In the genomic region with DNA sequence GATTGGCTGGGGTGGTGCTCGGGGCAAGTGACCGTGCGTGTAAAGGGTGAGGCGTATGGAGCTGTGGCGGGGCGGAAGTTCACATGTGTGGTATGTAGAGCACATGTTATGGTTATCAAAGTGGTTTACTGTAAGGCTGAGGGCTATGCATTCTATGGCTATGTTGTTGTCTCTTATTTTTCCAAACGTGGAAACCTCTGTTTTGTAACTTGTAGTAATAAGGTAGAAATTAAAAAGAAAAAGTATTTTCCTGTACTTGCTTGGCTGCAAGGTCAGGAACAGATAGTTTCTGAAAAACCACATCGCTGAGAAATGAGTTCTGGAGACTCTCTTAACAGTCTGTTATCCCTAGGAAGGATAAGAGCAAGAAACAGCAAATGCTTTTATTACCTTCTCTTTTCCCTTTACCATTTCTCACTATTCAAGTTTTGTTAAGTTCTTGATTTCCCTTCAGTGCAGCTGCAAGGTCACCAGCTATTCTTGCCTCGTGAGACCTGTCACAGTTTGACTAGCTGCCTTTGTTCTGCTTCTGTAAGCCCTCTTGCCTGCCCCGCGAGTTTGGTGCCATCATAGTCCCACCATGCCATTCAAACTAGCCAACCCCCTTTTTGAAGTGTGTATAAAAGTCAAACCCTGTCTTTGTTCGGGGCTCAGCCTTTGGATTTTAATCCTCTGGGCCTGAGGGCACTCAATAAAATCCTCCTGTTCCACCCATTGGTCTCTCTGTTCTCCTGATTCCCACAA, we compare ENCODE assay signal across 8 cellular contexts. TPM values are rescaled to one million over a fixed set of nuclear protein-coding genes. Genes with fewer than 3 reads are reported as not detected.
A peak's percentile ranks its signal among the peaks of the same experiment; 100 is the strongest.
DNase-seq lines count a peak whose midpoint lies in the region; ATAC-seq and TF ChIP-seq lines count a peak whose summit lies in the region.

No MANE protein-coding gene starts in this region.

- no peak overlapping the region for H2AK5ac ChIP-seq in mesenchymal stem cell (ENCODE audit: low read length, severe bottlenecking)

- H3K36me3 ChIP-seq in mesenchymal stem cell (ENCODE audit: control insufficient read depth in 1 of 2, insufficient read depth in 2 of 2, low read depth in 1 of 2, low read length in 2 of 2) (no peaks in the 10 kb centered on the region), thymus (ENCODE audit: control insufficient read depth, insufficient read depth) (no peaks in the 10 kb centered on the region)

- no peaks in the 10 kb centered on the region for H3K9me3 ChIP-seq in mesenchymal stem cell (ENCODE audit: control insufficient read depth, low read length)
- H3K9me3 ChIP-seq in thymus (ENCODE audit: control insufficient read depth), result no peaks in the 10 kb centered on the region

- H2AFZ ChIP-seq in mesenchymal stem cell (ENCODE audit: low read depth, low read length), result peak overlapping the region; percentile 30

- peak overlapping the region; percentile 98 to 100 for H3K18ac ChIP-seq in mesenchymal stem cell (ENCODE audit: low read depth in 1 of 2, low read length in 2 of 2)

- peaks cover 6% of the 10 kb centered on the region for H3K36me3 Mint-ChIP-seq in T-cell

- H3K27me3 ChIP-seq in mesenchymal stem cell (ENCODE audit: control insufficient read depth in 1 of 2, insufficient read depth in 1 of 2, low read length in 2 of 2) (no peaks in the 10 kb centered on the region), thymus (ENCODE audit: control insufficient read depth, insufficient read depth) (no peaks in the 10 kb centered on the region)

- POLR2A ChIA-PET in T-cell (lab: Charles Lee), result interaction anchor here in 1 of 2 donors (0.5 to 1.1 kb wide), 6 partner anchors 9 to 1302 kb away, joined by 3 to 15 read pairs (median 4); partner anchors contain the start of gene RNU1-1

- H3K23ac ChIP-seq in mesenchymal stem cell (ENCODE audit: low read length in 2 of 2), result no peak overlapping the region

- H2BK120ac ChIP-seq in mesenchymal stem cell (ENCODE audit: low read depth, low read length), result peak overlapping the region; percentile 90

- CTCF ChIA-PET in T-cell (lab: Charles Lee), result interaction anchor here in 1 of 2 donors (0.6 kb wide), 1 partner anchor 10 kb away, joined by 3 read pairs; no protein-coding TSS in a partner anchor

- peaks cover 29 to 45% (median 41%) of the 10 kb centered on the region in 3 donors for H3K4me1 Mint-ChIP-seq in T-cell

- peak overlapping the region; percentile 83 to 84 for H2BK12ac ChIP-seq in mesenchymal stem cell (ENCODE audit: low read length in 2 of 2)

- H3K4ac ChIP-seq in mesenchymal stem cell (ENCODE audit: low read depth in 1 of 2, low read length in 2 of 2), result peak overlapping the region; percentile 88 to 95

- H3K27me3 Mint-ChIP-seq in T-cell, result no peaks in the 10 kb centered on the region

- H3K14ac ChIP-seq in mesenchymal stem cell (ENCODE audit: low read length in 2 of 2), result peak overlapping the region in 1 of 2 experiments; percentile 95

- peak overlapping the region; percentile 100 for H2BK5ac ChIP-seq in mesenchymal stem cell (ENCODE audit: low read depth, low read length, poor library complexity, severe bottlenecking)

- ATAC-seq in GM18502 (IDR thresholded peaks at IDR 0.05; ENCODE audit: poor library complexity, unreplicated experiment), result peak; percentile 79
- peak; percentile 64 for ATAC-seq in HG02763 (IDR thresholded peaks at IDR 0.05; ENCODE audit: unreplicated experiment)
- ATAC-seq in T-cell (replicated peaks in 1 of 4), result peak; percentile 77 to 84 (median 80)

- H3K4me3 Mint-ChIP-seq in T-cell, result no peak overlapping the region

- DNase-seq in AG10803 (ENCODE audit: low read depth) (peak; percentile 91), NCI-H1105 (lab: John Stamatoyannopoulos, UW) (peak; percentile 76), T-cell (peak in 5 of 34 experiments; percentile 20 to 48 (median 42)), mesenchymal stem cell (peak; percentile 96)
- peak; percentile 31 for DNase-seq in effector CD8-positive, alpha-beta T cell (lab: John Stamatoyannopoulos, UW)

- peak overlapping the region; percentile 99 for H4K91ac ChIP-seq in mesenchymal stem cell (ENCODE audit: low read length)

- no peaks in the 10 kb centered on the region for H3K79me1 ChIP-seq in mesenchymal stem cell (replicated peaks; ENCODE audit: low read length, poor library complexity, severe bottlenecking)

- 9% methylated on average over 12 of the region's 12 CpGs for WGBS in mesenchymal stem cell
- 8% methylated on average over 12 of the region's 12 CpGs for WGBS in thymus

- H3K4me2 ChIP-seq in mesenchymal stem cell (ENCODE audit: low read length, poor library complexity, severe bottlenecking), result peak overlapping the region; percentile 91

- peak overlapping the region; percentile 96 for H3K9ac ChIP-seq in mesenchymal stem cell (ENCODE audit: low read length)

- TF ChIP-seq CTCF in AG10803 (conservative IDR thresholded peaks at IDR 0.05; ENCODE audit: low read length), result no peak

- peak overlapping the region; percentile 62 for H3K4me3 ChIP-seq in AG10803 (ENCODE audit: low read length)
- peak overlapping the region in 1 of 2 experiments; percentile 84 for H3K4me3 ChIP-seq in mesenchymal stem cell (ENCODE audit: insufficient read depth in 1 of 2, low read depth in 1 of 2, low read length in 2 of 2)
- H3K4me3 ChIP-seq in thymus (ENCODE audit: low read length), result peak overlapping the region; percentile 40

- H4K8ac ChIP-seq in mesenchymal stem cell (ENCODE audit: low read length), result peak overlapping the region; percentile 95

- no peak overlapping the region for H3K27ac Mint-ChIP-seq in T-cell

- peaks cover 0 to 6% (median 0%) of the 10 kb centered on the region in 3 donors for H3K9me3 Mint-ChIP-seq in T-cell

- H3K27ac ChIP-seq in mesenchymal stem cell (ENCODE audit: low read length, poor library complexity, severe bottlenecking) (peak overlapping the region; percentile 96), thymus (ENCODE audit: low read depth) (peak overlapping the region; percentile 99)

- H2BK15ac ChIP-seq in mesenchymal stem cell (ENCODE audit: low read depth, poor library complexity, severe bottlenecking), result no peak overlapping the region

- peaks cover 5% of the 10 kb centered on the region for H3K4me1 ChIP-seq in mesenchymal stem cell (ENCODE audit: control insufficient read depth, insufficient read depth, low read depth, low read length)
- peaks cover 7% of the 10 kb centered on the region for H3K4me1 ChIP-seq in thymus (ENCODE audit: control insufficient read depth, insufficient read depth, low read length)

RNA-seq across cellular contexts. Expression of gene RNU1-2, which starts 9.5 kb away (rescaled TPM):
- total RNA-seq in T-cell, result 1,000 to 10,000 TPM; 2,148 to 4,743 (median 3,650) TPM
- polyA plus RNA-seq in mesenchymal stem cell (2013, experiment 1 of 2), result not detected
- polyA plus RNA-seq in mesenchymal stem cell (2013, experiment 2 of 2), result not detected
- polyA plus RNA-seq in thymus, result not detected

RNA-seq across cellular contexts. Expression of gene CROCC, which starts 16.4 kb away (rescaled TPM):
- total RNA-seq in T-cell, result 100 to 1,000 TPM in 1 of 5 donors, 10 to 100 TPM in 4; 59.3 to 104 (median 86.4) TPM
- 7.4 TPM for polyA plus RNA-seq in mesenchymal stem cell (2013, experiment 1 of 2)
- 6.9 TPM for polyA plus RNA-seq in mesenchymal stem cell (2013, experiment 2 of 2)
- 97.1 TPM for polyA plus RNA-seq in thymus
